In genomic region chr3:112561085-112561692, GRCh38 we compare ENCODE assay signal across 8 cellular contexts. TPM values are rescaled to one million over a fixed set of nuclear protein-coding genes. Genes with fewer than 3 reads are reported as not detected.
DNase-seq lines count a peak whose midpoint lies in the region; ATAC-seq and TF ChIP-seq lines count a peak whose summit lies in the region.

No MANE protein-coding gene starts in this region.

- TF ChIP-seq CTCF in gastroesophageal sphincter (IDR thresholded peaks at IDR 0.05) (no peak), suprapubic skin (IDR thresholded peaks at IDR 0.05) (no peak)

- H3K9me3 ChIP-seq in HUES6 (ENCODE audit: control insufficient read depth, insufficient read depth, low read depth, low read length): no peaks in the 10 kb centered on the region
- no peaks in the 10 kb centered on the region for H3K9me3 ChIP-seq in gastroesophageal sphincter
- H3K9me3 ChIP-seq in suprapubic skin: no peaks in the 10 kb centered on the region

- no peak for TF ChIP-seq POLR2A in gastroesophageal sphincter (IDR thresholded peaks at IDR 0.05)
- no peak for TF ChIP-seq POLR2A in suprapubic skin (IDR thresholded peaks at IDR 0.05)

- H3K4me1 ChIP-seq in HUES6 (ENCODE audit: control insufficient read depth, insufficient read depth, low read length): peaks cover 26% of the 10 kb centered on the region
- peaks cover 9 to 47% (median 26%) of the 10 kb centered on the region in 3 donors for H3K4me1 ChIP-seq in gastroesophageal sphincter
- peaks cover 36% of the 10 kb centered on the region for H3K4me1 ChIP-seq in suprapubic skin

- no peaks in the 10 kb centered on the region for H3K27me3 ChIP-seq in HUES6 (ENCODE audit: control insufficient read depth, insufficient read depth, low read length)
- no peaks in the 10 kb centered on the region for H3K27me3 ChIP-seq in gastroesophageal sphincter
- H3K27me3 ChIP-seq in suprapubic skin: no peaks in the 10 kb centered on the region

- ATAC-seq in GM21515 (IDR thresholded peaks at IDR 0.05; ENCODE audit: unreplicated experiment): peak; percentile 30
- ATAC-seq in gastroesophageal sphincter: peak; percentile 52

- H3K4me3 ChIP-seq in HUES6 (ENCODE audit: low read depth, low read length) (peak overlapping the region; percentile 93), gastroesophageal sphincter (peak overlapping the region; percentile 68 to 82), suprapubic skin (peak overlapping the region; percentile 96)

- H3K36me3 ChIP-seq in HUES6 (ENCODE audit: control insufficient read depth, insufficient read depth, low read length): peaks cover 20% of the 10 kb centered on the region
- H3K36me3 ChIP-seq in gastroesophageal sphincter: peaks cover 0 to 22% of the 10 kb centered on the region in 2 donors
- no peaks in the 10 kb centered on the region for H3K36me3 ChIP-seq in suprapubic skin

- WGBS in gastroesophageal sphincter (ENCODE audit: low coverage in 1 of 2), 2 donors: 0% methylated on average over 1 of the region's 44 CpGs; no CpG with 5 or more reads in 1 of the 2 donors
- 0% methylated on average over 29 of the region's 44 CpGs for WGBS in suprapubic skin

- H3K9ac ChIP-seq in HUES6 (ENCODE audit: low read length): peak overlapping the region; percentile 88

- DNase-seq in DMS79 treated with DMSO at 0.1 percent for 48 hours (lab: John Stamatoyannopoulos, UW) (peak; percentile 54), RKO (ENCODE audit: low spot score) (peak; percentile 87), nucleus accumbens (lab: John Stamatoyannopoulos, UW) (peak in 37 of 56 donors; percentile 26 to 91 (median 71)), suprapubic skin (ENCODE audit: low spot score in 2 of 2) (peak; percentile 76 to 86)
- DNase-seq in activated naive CD4-positive, alpha-beta T cell treated with Interleukin-2 at 50 U/mL for 16 hours: peak; percentile 72

- no peak for TF ChIP-seq EP300 in gastroesophageal sphincter (IDR thresholded peaks at IDR 0.05)
- TF ChIP-seq EP300 in suprapubic skin (IDR thresholded peaks at IDR 0.05): no peak

- H3K27ac ChIP-seq in HUES6 (ENCODE audit: low read depth, low read length) (peak overlapping the region; percentile 62; the same call in 1 of the 2 replicates), gastroesophageal sphincter (peak overlapping the region; percentile 93 to 99 (median 94)), suprapubic skin (peak overlapping the region; percentile 98)

RNA-seq across cellular contexts. Expression of gene ATG3, which starts 0.6 kb away (rescaled TPM):
- 10 to 100 TPM; 41.7 to 55.1 (median 44.3) TPM for total RNA-seq in gastroesophageal sphincter
- total RNA-seq in suprapubic skin: 10 to 100 TPM; 56.3 to 81.6 (median 62.2) TPM

RNA-seq across cellular contexts. Expression of gene SLC35A5, which starts 0.7 kb away (rescaled TPM):
- 10 to 100 TPM; 20.7 to 29.7 (median 25.4) TPM for total RNA-seq in gastroesophageal sphincter
- total RNA-seq in suprapubic skin: 10 to 100 TPM; 18.7 to 25.8 (median 24.1) TPM

Comparison
In these comparisons a context has a peak if more than half of its experiments do, and no peak if none do; other contexts are left out.
1. Peak in every context shown above with its lines: DNase-seq, ATAC-seq, H3K4me3 ChIP-seq and H3K27ac ChIP-seq.